1 cellular context compared by ENCODE assay signal in the genomic region with DNA sequence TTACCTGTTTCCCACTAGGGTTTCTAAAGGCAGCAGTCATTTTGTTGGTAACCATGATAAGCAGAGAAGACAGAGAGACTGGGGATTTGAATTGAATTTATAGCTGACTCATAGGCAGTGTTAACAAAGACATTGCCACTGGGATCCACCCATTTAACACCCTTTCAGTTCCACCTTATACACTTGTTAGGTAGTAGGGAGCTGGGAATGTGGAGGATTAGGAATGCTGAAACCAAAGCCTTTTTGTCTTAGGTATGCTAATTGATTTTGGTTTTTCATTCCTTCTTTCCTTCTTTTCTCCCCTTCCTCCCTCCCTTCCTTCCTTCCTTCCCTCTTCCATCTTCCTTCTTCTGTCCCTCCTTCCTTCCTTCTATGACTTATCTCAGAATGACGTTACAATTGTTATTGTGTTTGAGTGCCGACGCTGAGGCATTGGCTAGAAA.
TF ChIP-seq lines count a peak whose summit lies in the region.

No MANE protein-coding gene starts in this region.

TF ChIP-seq in neural cell, 6 proteins besides CTCF, POLR2A, EP300 and RAD21 (continued from another document):
- TF ChIP-seq, protein P1, sequence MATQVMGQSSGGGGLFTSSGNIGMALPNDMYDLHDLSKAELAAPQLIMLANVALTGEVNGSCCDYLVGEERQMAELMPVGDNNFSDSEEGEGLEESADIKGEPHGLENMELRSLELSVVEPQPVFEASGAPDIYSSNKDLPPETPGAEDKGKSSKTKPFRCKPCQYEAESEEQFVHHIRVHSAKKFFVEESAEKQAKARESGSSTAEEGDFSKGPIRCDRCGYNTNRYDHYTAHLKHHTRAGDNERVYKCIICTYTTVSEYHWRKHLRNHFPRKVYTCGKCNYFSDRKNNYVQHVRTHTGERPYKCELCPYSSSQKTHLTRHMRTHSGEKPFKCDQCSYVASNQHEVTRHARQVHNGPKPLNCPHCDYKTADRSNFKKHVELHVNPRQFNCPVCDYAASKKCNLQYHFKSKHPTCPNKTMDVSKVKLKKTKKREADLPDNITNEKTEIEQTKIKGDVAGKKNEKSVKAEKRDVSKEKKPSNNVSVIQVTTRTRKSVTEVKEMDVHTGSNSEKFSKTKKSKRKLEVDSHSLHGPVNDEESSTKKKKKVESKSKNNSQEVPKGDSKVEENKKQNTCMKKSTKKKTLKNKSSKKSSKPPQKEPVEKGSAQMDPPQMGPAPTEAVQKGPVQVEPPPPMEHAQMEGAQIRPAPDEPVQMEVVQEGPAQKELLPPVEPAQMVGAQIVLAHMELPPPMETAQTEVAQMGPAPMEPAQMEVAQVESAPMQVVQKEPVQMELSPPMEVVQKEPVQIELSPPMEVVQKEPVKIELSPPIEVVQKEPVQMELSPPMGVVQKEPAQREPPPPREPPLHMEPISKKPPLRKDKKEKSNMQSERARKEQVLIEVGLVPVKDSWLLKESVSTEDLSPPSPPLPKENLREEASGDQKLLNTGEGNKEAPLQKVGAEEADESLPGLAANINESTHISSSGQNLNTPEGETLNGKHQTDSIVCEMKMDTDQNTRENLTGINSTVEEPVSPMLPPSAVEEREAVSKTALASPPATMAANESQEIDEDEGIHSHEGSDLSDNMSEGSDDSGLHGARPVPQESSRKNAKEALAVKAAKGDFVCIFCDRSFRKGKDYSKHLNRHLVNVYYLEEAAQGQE (IDR thresholded peaks at IDR 0.05; ENCODE audit: borderline replicate concordance) = no peak
- TF ChIP-seq POLR2AphosphoS5 (IDR thresholded peaks at IDR 0.05) = no peak
